In genomic region chr19:12680034-12680433, GRCh38 we compare ENCODE assay signal across 14 cellular contexts. TPM values are rescaled to one million over a fixed set of nuclear protein-coding genes. Genes with fewer than 3 reads are reported as not detected.
DNase-seq lines count a peak whose midpoint lies in the region; ATAC-seq, FAIRE-seq and TF ChIP-seq lines count a peak whose summit lies in the region.
"Had no signal": no experiment of that assay in that cellular context is flagged by ENCODE, and none has a peak within 500 bp of the region (broad histone marks: within the 10 kb centered on the region; RNA-seq: fewer than 3 reads in every experiment).

No MANE protein-coding gene starts in this region.

- peaks cover 34% of the 10 kb centered on the region for H3K4me1 Mint-ChIP-seq in activated T-cell treated with anti-CD3 and anti-CD28 coated beads, Interleukin-2, amount 50 U/mL, for 72 hours (ENCODE audit: low read depth)
- H3K4me1 Mint-ChIP-seq in stimulated activated effector memory CD8-positive, alpha-beta T cell treated with anti-CD3 and anti-CD28 coated beads, Interleukin-12 subunit alpha, Interleukin-12 subunit beta, amount 100 ng/mL, for 72 hours, result peaks cover 30% of the 10 kb centered on the region

- TF ChIP-seq EP300 in H1 (IDR thresholded peaks at IDR 0.05; ENCODE audit: borderline replicate concordance in 1 of 2, low read depth in 2 of 2, low read length in 2 of 2), result no peak

- H3K79me1 ChIP-seq in H1 (ENCODE audit: low read depth, low read length), result peaks cover 9% of the 10 kb centered on the region; the same call in 1 of the 2 replicates

- H3K4me1 ChIP-seq in OCI-LY7 (ENCODE audit: insufficient read depth, low read length, poor library complexity, severe bottlenecking) (peaks cover 11% of the 10 kb centered on the region), H1 (replicated peaks in 1 of 4; ENCODE audit: control insufficient read depth in 3 of 4, insufficient read depth in 4 of 4, low read length in 3 of 4) (peaks cover 0 to 3% (median 0%) of the 10 kb centered on the region in 4 experiments; a peak in 2 of 7 replicates)

- no peaks in the 10 kb centered on the region for H3K23me2 ChIP-seq in H1 (ENCODE audit: low read depth, low read length)

- no peak overlapping the region for H2BK120ac ChIP-seq in H1 (replicated peaks; ENCODE audit: low read depth, low read length)

- no peak for TF ChIP-seq CTCF in OCI-LY7 (conservative IDR thresholded peaks at IDR 0.05; ENCODE audit: low read length)
- no peak for TF ChIP-seq CTCF in H1 (IDR thresholded peaks at IDR 0.05; ENCODE audit: control extremely low read depth in 1 of 3, insufficient read depth in 1 of 3, low read depth in 1 of 3, low read length in 3 of 3)

- H4K20me1 ChIP-seq in OCI-LY7 (ENCODE audit: insufficient read depth, low read length) (peaks cover 10% of the 10 kb centered on the region; the same call in 1 of the 2 replicates), H1 (replicated peaks in 1 of 2; ENCODE audit: control insufficient read depth in 1 of 2, insufficient read depth in 2 of 2, low read length in 2 of 2) (peaks cover 0 to 11% of the 10 kb centered on the region in 2 experiments)

- no peak for TF ChIP-seq RAD21 in H1 (IDR thresholded peaks at IDR 0.05 in 1 of 2, conservative IDR thresholded peaks at IDR 0.05 in 1 of 2; ENCODE audit: low read depth in 2 of 2, low read length in 2 of 2)

- H3K79me2 ChIP-seq in OCI-LY7 (ENCODE audit: insufficient read depth, low read depth, low read length) (peaks cover 9% of the 10 kb centered on the region), H1 (ENCODE audit: control insufficient read depth in 1 of 2, insufficient read depth in 2 of 2, low read length in 2 of 2) (peaks cover 0 to 11% of the 10 kb centered on the region in 2 experiments; a peak in 2 of 4 replicates)

- H3K9me3 Mint-ChIP-seq in activated T-cell treated with anti-CD3 and anti-CD28 coated beads, Interleukin-2, amount 50 U/mL, for 72 hours, result no peaks in the 10 kb centered on the region
- no peaks in the 10 kb centered on the region for H3K9me3 Mint-ChIP-seq in stimulated activated effector memory CD8-positive, alpha-beta T cell treated with anti-CD3 and anti-CD28 coated beads, Interleukin-12 subunit alpha, Interleukin-12 subunit beta, amount 100 ng/mL, for 72 hours

- H3K14ac ChIP-seq in H1 (ENCODE audit: insufficient read length), result no peak overlapping the region

- peak overlapping the region; percentile 47 for H3K4me3 ChIP-seq in OCI-LY7 (ENCODE audit: low read depth, low read length, poor library complexity, severe bottlenecking)
- H3K4me3 ChIP-seq in H1 (ENCODE audit: extremely low read depth in 1 of 4, insufficient read depth in 2 of 4, low read depth in 3 of 4, low read length in 4 of 4), result no peak overlapping the region

- H4K5ac ChIP-seq in H1 (ENCODE audit: insufficient read length, low read depth, low read length), result no peak overlapping the region

- BruUV-seq in OCI-LY7 (replicated peaks; lab: Mats Ljungman, UMichigan), result no TSS peak

- peaks cover 10 to 18% of the 10 kb centered on the region in 2 donors for H3K36me3 Mint-ChIP-seq in activated T-cell treated with anti-CD3 and anti-CD28 coated beads, Interleukin-2, amount 50 U/mL, for 72 hours (ENCODE audit: insufficient read depth in 2 of 2)
- peaks cover 87% of the 10 kb centered on the region for H3K36me3 Mint-ChIP-seq in stimulated activated effector memory CD8-positive, alpha-beta T cell treated with anti-CD3 and anti-CD28 coated beads, Interleukin-12 subunit alpha, Interleukin-12 subunit beta, amount 100 ng/mL, for 72 hours

- H3K9me2 ChIP-seq in OCI-LY7 (ENCODE audit: insufficient read depth, low read length), result no peaks in the 10 kb centered on the region

- H3K4me3 Mint-ChIP-seq in activated T-cell treated with anti-CD3 and anti-CD28 coated beads, Interleukin-2, amount 50 U/mL, for 72 hours, result peak overlapping the region; percentile 95 to 98
- peak overlapping the region; percentile 90 for H3K4me3 Mint-ChIP-seq in stimulated activated effector memory CD8-positive, alpha-beta T cell treated with anti-CD3 and anti-CD28 coated beads, Interleukin-12 subunit alpha, Interleukin-12 subunit beta, amount 100 ng/mL, for 72 hours

- POLR2A ChIA-PET in OCI-LY7 (lab: Charles Lee) (interaction anchor here (0.6 kb wide), 1 partner anchor 21 kb away, joined by 6 read pairs; no protein-coding TSS in a partner anchor), H1 (lab: Charles Lee; ENCODE audit: partially characterized antibody) (interaction anchor here (0.7 to 6.4 kb wide), 11 partner anchors 8 to 239 kb away, joined by 3 to 93 read pairs (median 5); partner anchors contain the start of genes FBXW9, MAN2B1, SYCE2 and WDR83)

- no peak for DNase-seq in activated T-cell treated with anti-CD3 and anti-CD28 coated beads, Interleukin-2, amount 50 U/mL, for 72 hours
- DNase-seq in activated T-cell treated with anti-CD3 and anti-CD28 coated beads for 4 hours (no peak), OCI-LY7 (ENCODE audit: low spot score) (no peak), H1 (ENCODE audit: low read depth in 1 of 2, low spot score in 2 of 2) (no peak), DMS153 (lab: John Stamatoyannopoulos, UW) (no peak)
- DNase-seq in stimulated activated effector memory CD8-positive, alpha-beta T cell treated with anti-CD3 and anti-CD28 coated beads, Interleukin-12 subunit alpha, Interleukin-12 subunit beta, amount 100 ng/mL, for 72 hours (ENCODE audit: low spot score in 2 of 2), result no peak
- no peak for DNase-seq in activated effector memory CD4-positive, alpha-beta T cell treated with Interleukin-2 at 50 U/mL for 16 hours
- DNase-seq: heart left ventricle, left ventricle myocardium superior, NCI-H2107, SW 1271 had no signal

- H3K23ac ChIP-seq in H1 (ENCODE audit: insufficient read length), result no peak overlapping the region

- 95% methylated on average over 9 of the region's 9 CpGs; no CpG with 5 or more reads in 1 of the 2 experiments for WGBS in H1 (ENCODE audit: extremely low coverage in 1 of 2, insufficient coverage in 1 of 2, insufficient read length in 1 of 2, insufficient replicate concordance in 2 of 2, low coverage in 1 of 2, low lambda C conversion rate in 2 of 2, missing lambda C conversion rate in 1 of 2), 2 experiments

- H3K4ac ChIP-seq in H1 (replicated peaks; ENCODE audit: insufficient read length, low read depth, low read length), result no peak overlapping the region

- no peak for FAIRE-seq in H1 (lab: Jason Lieb, UNC)

- H3K36me3 ChIP-seq in OCI-LY7 (ENCODE audit: insufficient read depth, low read length) (peaks cover 51% of the 10 kb centered on the region), H1 (ENCODE audit: control insufficient read depth in 2 of 4, insufficient read depth in 4 of 4, low read length in 3 of 4) (peaks cover 29 to 37% (median 35%) of the 10 kb centered on the region in 4 experiments)

- CTCF ChIA-PET in OCI-LY7 (lab: Charles Lee; ENCODE audit: unreplicated experiment), result no interaction called here
- CTCF ChIA-PET in H1 (lab: Charles Lee; ENCODE audit: partially characterized antibody), result interaction anchor here (1.2 kb wide), 1 partner anchor 19 kb away, joined by 3 read pairs; no protein-coding TSS in a partner anchor

- peak overlapping the region; percentile 24 for H3K27ac Mint-ChIP-seq in activated T-cell treated with anti-CD3 and anti-CD28 coated beads, Interleukin-2, amount 50 U/mL, for 72 hours
- peak overlapping the region; percentile 20 for H3K27ac Mint-ChIP-seq in stimulated activated effector memory CD8-positive, alpha-beta T cell treated with anti-CD3 and anti-CD28 coated beads, Interleukin-12 subunit alpha, Interleukin-12 subunit beta, amount 100 ng/mL, for 72 hours

- H3K9ac ChIP-seq in H1 (replicated peaks in 1 of 4; ENCODE audit: extremely low read depth in 1 of 4, low read depth in 3 of 4, low read length in 3 of 4), result no peak overlapping the region

- no peaks in the 10 kb centered on the region for H3K27me3 ChIP-seq in H1 (replicated peaks in 1 of 4; ENCODE audit: control insufficient read depth in 3 of 4, extremely low read depth in 1 of 4, insufficient read depth in 3 of 4, low read length in 3 of 4)
- H3K27me3 ChIP-seq: heart left ventricle had no signal

- H2AFZ ChIP-seq in OCI-LY7 (ENCODE audit: low read length) (no peak overlapping the region), H1 (ENCODE audit: low read length) (no peak overlapping the region)

- TF ChIP-seq POLR2A in H1 (IDR thresholded peaks at IDR 0.05; ENCODE audit: control extremely low read depth in 1 of 2, low read depth in 2 of 2, low read length in 2 of 2), result no peak

- no peaks in the 10 kb centered on the region for H3K27me3 Mint-ChIP-seq in activated T-cell treated with anti-CD3 and anti-CD28 coated beads, Interleukin-2, amount 50 U/mL, for 72 hours (ENCODE audit: low read depth)

- H4K8ac ChIP-seq in H1 (ENCODE audit: extremely low read depth, insufficient read depth, low read length), result peak overlapping the region; percentile 31; the same call in 1 of the 2 replicates

- intact Hi-C loops in OCI-LY7 (cut with micrococcal nuclease; ENCODE audit: unreplicated experiment), result no loop called here

- no peak overlapping the region for H2BK12ac ChIP-seq in H1 (ENCODE audit: low read depth, low read length)

- no peak overlapping the region for H2BK15ac ChIP-seq in H1 (ENCODE audit: low read length)

- H3K4me2 ChIP-seq in OCI-LY7 (ENCODE audit: low read length), result peak overlapping the region; percentile 33
- no peak overlapping the region; a peak in 1 of 4 replicates for H3K4me2 ChIP-seq in H1 (ENCODE audit: insufficient read depth in 1 of 2, low read depth in 2 of 2, low read length in 2 of 2)

- H3K9me3 ChIP-seq in OCI-LY7 (ENCODE audit: low read length), result no peaks in the 10 kb centered on the region
- H3K9me3 ChIP-seq in H1 (ENCODE audit: insufficient read depth in 2 of 2, low read depth in 1 of 2, low read length in 1 of 2), result no peaks in the 10 kb centered on the region; a peak in 1 of 4 replicates
- H3K9me3 ChIP-seq: heart left ventricle had no signal

- no peak overlapping the region for H3K18ac ChIP-seq in H1 (ENCODE audit: extremely low read depth, low read length)

- H3K56ac ChIP-seq in H1 (replicated peaks; ENCODE audit: insufficient read length, low read depth, low read length), result no peak overlapping the region

- no peak for ATAC-seq in activated T-cell treated with anti-CD3 and anti-CD28 coated beads, Interleukin-2, amount 50 U/mL, for 72 hours (replicated peaks in 1 of 2)
- no peak for ATAC-seq in stimulated activated effector memory CD8-positive, alpha-beta T cell treated with anti-CD3 and anti-CD28 coated beads, Interleukin-12 subunit alpha, Interleukin-12 subunit beta, amount 100 ng/mL, for 72 hours
- ATAC-seq in HG02884 (IDR thresholded peaks at IDR 0.05; ENCODE audit: unreplicated experiment), result no peak
- ATAC-seq: heart left ventricle, left ventricle myocardium superior had no signal

- H2BK20ac ChIP-seq in H1 (ENCODE audit: low read length), result no peak overlapping the region

- no peak overlapping the region for H2BK5ac ChIP-seq in H1 (ENCODE audit: low read depth, low read length)

- peak overlapping the region; percentile 89; the same call in 1 of the 2 replicates for H2AK5ac ChIP-seq in H1 (ENCODE audit: low read depth, low read length)

- H3K27ac ChIP-seq in OCI-LY7 (ENCODE audit: low read depth, low read length, poor library complexity, severe bottlenecking) (no peak overlapping the region), H1 (ENCODE audit: low read depth, low read length) (no peak overlapping the region)

- H4K91ac ChIP-seq in H1 (replicated peaks; ENCODE audit: insufficient read length, low read length), result no peak overlapping the region

RNA-seq across cellular contexts. Expression of gene DHPS, which starts 1.6 kb away (rescaled TPM):
- total RNA-seq in activated T-cell treated with anti-CD3 and anti-CD28 coated beads, Interleukin-2, amount 50 U/mL, for 72 hours, result 100 to 1,000 TPM; 140 to 150 TPM
- 91.2 and 102 TPM in 2 replicates for total RNA-seq in OCI-LY7 (2014; rRNA removed; shearing (Covaris generic))
- 101 and 122 TPM in 2 replicates for total RNA-seq in OCI-LY7 (2022)
- 86.6 and 88.8 TPM in 2 replicates for total RNA-seq in H1 (2021; fragmentation: NEBNext Ultra II Directional; extraction: Animal tissue kit (Norgen Biotek cat#: 25700))
- polyA plus RNA-seq in H1 (2011; rRNA removed), result 99.6 and 118 TPM in 2 replicates
- 128 TPM for polyA plus RNA-seq in H1 (2011; cell fraction: cytosol; rRNA removed)
- polyA plus RNA-seq in H1 (2011; cell fraction: nucleus; rRNA removed), result 156 TPM
- 90.2 to 103 TPM (median 99.3 TPM) in 4 replicates for polyA plus RNA-seq in H1 (2012, experiment 1 of 2)
- polyA plus RNA-seq in H1 (2012, experiment 2 of 2), result 104 TPM
- 58.7 TPM for polyA plus RNA-seq in H1 (2013, experiment 1 of 2)
- 57.5 TPM for polyA plus RNA-seq in H1 (2013, experiment 2 of 2)
- polyA minus RNA-seq in H1 (2011; rRNA and poly(A)+ RNA removed), result 66.7 and 78.4 TPM in 2 replicates
- polyA minus RNA-seq in H1 (2011; cell fraction: cytosol; rRNA and poly(A)+ RNA removed), result 38.5 TPM
- 62.3 TPM for polyA minus RNA-seq in H1 (2011; cell fraction: nucleus; rRNA and poly(A)+ RNA removed)

RNA-seq across cellular contexts. Expression of gene GNG14, which starts 7.8 kb away (rescaled TPM):
- total RNA-seq in activated T-cell treated with anti-CD3 and anti-CD28 coated beads, Interleukin-2, amount 50 U/mL, for 72 hours, result not detected
- not detected in 2 replicates for total RNA-seq in OCI-LY7 (2014; rRNA removed; shearing (Covaris generic))
- 0.93 TPM in 1 of 2 replicates, not detected in the other for total RNA-seq in OCI-LY7 (2022)
- total RNA-seq in H1 (2021; fragmentation: NEBNext Ultra II Directional; extraction: Animal tissue kit (Norgen Biotek cat#: 25700)), result not detected in 2 replicates
- polyA plus RNA-seq in H1 (2011; rRNA removed), result not detected in 2 replicates
- not detected for polyA plus RNA-seq in H1 (2011; cell fraction: cytosol; rRNA removed)
- not detected for polyA plus RNA-seq in H1 (2011; cell fraction: nucleus; rRNA removed)
- not detected in 4 replicates for polyA plus RNA-seq in H1 (2012, experiment 1 of 2)
- polyA plus RNA-seq in H1 (2012, experiment 2 of 2), result not detected
- not detected for polyA plus RNA-seq in H1 (2013, experiment 1 of 2)
- polyA plus RNA-seq in H1 (2013, experiment 2 of 2), result not detected
- not detected in 2 replicates for polyA minus RNA-seq in H1 (2011; rRNA and poly(A)+ RNA removed)
- polyA minus RNA-seq in H1 (2011; cell fraction: cytosol; rRNA and poly(A)+ RNA removed), result not detected
- polyA minus RNA-seq in H1 (2011; cell fraction: nucleus; rRNA and poly(A)+ RNA removed), result not detected
- total RNA-seq: G401, heart left ventricle, left ventricle myocardium superior, omental fat pad had no signal
- polyA plus RNA-seq: heart left ventricle had no signal

RNA-seq across cellular contexts. Expression of gene WDR83, which starts 13.4 kb away (rescaled TPM):
- total RNA-seq in activated T-cell treated with anti-CD3 and anti-CD28 coated beads, Interleukin-2, amount 50 U/mL, for 72 hours, result 10 to 100 TPM; 18.4 to 24.0 TPM
- 17.0 and 21.1 TPM in 2 replicates for total RNA-seq in OCI-LY7 (2014; rRNA removed; shearing (Covaris generic))
- 14.0 and 15.9 TPM in 2 replicates for total RNA-seq in OCI-LY7 (2022)
- total RNA-seq in H1 (2021; fragmentation: NEBNext Ultra II Directional; extraction: Animal tissue kit (Norgen Biotek cat#: 25700)), result 15.3 and 19.6 TPM in 2 replicates
- polyA plus RNA-seq in H1 (2011; rRNA removed), result 12.6 and 24.5 TPM in 2 replicates
- 18.9 TPM for polyA plus RNA-seq in H1 (2011; cell fraction: cytosol; rRNA removed)
- polyA plus RNA-seq in H1 (2011; cell fraction: nucleus; rRNA removed), result 26.4 TPM
- 13.4 to 22.0 TPM (median 20.4 TPM) in 4 replicates for polyA plus RNA-seq in H1 (2012, experiment 1 of 2)
- 12.1 TPM for polyA plus RNA-seq in H1 (2012, experiment 2 of 2)
- 7.6 TPM for polyA plus RNA-seq in H1 (2013, experiment 1 of 2)
- polyA plus RNA-seq in H1 (2013, experiment 2 of 2), result 7.5 TPM
- 8.0 and 9.6 TPM in 2 replicates for polyA minus RNA-seq in H1 (2011; rRNA and poly(A)+ RNA removed)
- 6.5 TPM for polyA minus RNA-seq in H1 (2011; cell fraction: cytosol; rRNA and poly(A)+ RNA removed)
- 16.5 TPM for polyA minus RNA-seq in H1 (2011; cell fraction: nucleus; rRNA and poly(A)+ RNA removed)

RNA-seq across cellular contexts. Expression of gene MAN2B1, which starts 13.5 kb away (rescaled TPM):
- 100 to 1,000 TPM in 1 of 2 donors, 10 to 100 TPM in 1; 75.8 to 109 TPM for total RNA-seq in activated T-cell treated with anti-CD3 and anti-CD28 coated beads, Interleukin-2, amount 50 U/mL, for 72 hours
- 18.3 and 29.1 TPM in 2 replicates for total RNA-seq in OCI-LY7 (2014; rRNA removed; shearing (Covaris generic))
- 88.2 and 88.7 TPM in 2 replicates for total RNA-seq in OCI-LY7 (2022)
- 71.1 and 76.3 TPM in 2 replicates for total RNA-seq in H1 (2021; fragmentation: NEBNext Ultra II Directional; extraction: Animal tissue kit (Norgen Biotek cat#: 25700))
- polyA plus RNA-seq in H1 (2011; rRNA removed), result 55.3 and 73.6 TPM in 2 replicates
- 37.2 TPM for polyA plus RNA-seq in H1 (2011; cell fraction: cytosol; rRNA removed)
- polyA plus RNA-seq in H1 (2011; cell fraction: nucleus; rRNA removed), result 135 TPM
- polyA plus RNA-seq in H1 (2012, experiment 1 of 2), result 77.3 to 97.8 TPM (median 85.4 TPM) in 4 replicates
- 111 TPM for polyA plus RNA-seq in H1 (2012, experiment 2 of 2)
- polyA plus RNA-seq in H1 (2013, experiment 1 of 2), result 82.3 TPM
- polyA plus RNA-seq in H1 (2013, experiment 2 of 2), result 71.8 TPM
- polyA minus RNA-seq in H1 (2011; rRNA and poly(A)+ RNA removed), result 33.2 and 37.4 TPM in 2 replicates
- 30.5 TPM for polyA minus RNA-seq in H1 (2011; cell fraction: cytosol; rRNA and poly(A)+ RNA removed)
- polyA minus RNA-seq in H1 (2011; cell fraction: nucleus; rRNA and poly(A)+ RNA removed), result 48.4 TPM

RNA-seq across cellular contexts. Expression of gene FBXW9, which starts 16.4 kb away (rescaled TPM):
- total RNA-seq in activated T-cell treated with anti-CD3 and anti-CD28 coated beads, Interleukin-2, amount 50 U/mL, for 72 hours, result 1 to 10 TPM; 3.5 to 6.9 TPM
- 10.6 and 11.5 TPM in 2 replicates for total RNA-seq in OCI-LY7 (2014; rRNA removed; shearing (Covaris generic))
- total RNA-seq in OCI-LY7 (2022), result 10.8 and 11.0 TPM in 2 replicates
- 10.8 and 11.1 TPM in 2 replicates for total RNA-seq in H1 (2021; fragmentation: NEBNext Ultra II Directional; extraction: Animal tissue kit (Norgen Biotek cat#: 25700))
- polyA plus RNA-seq in H1 (2011; rRNA removed), result 30.1 and 36.4 TPM in 2 replicates
- polyA plus RNA-seq in H1 (2011; cell fraction: cytosol; rRNA removed), result 22.3 TPM
- 26.5 TPM for polyA plus RNA-seq in H1 (2011; cell fraction: nucleus; rRNA removed)
- 6.1 to 13.8 TPM (median 12.7 TPM) in 4 replicates for polyA plus RNA-seq in H1 (2012, experiment 1 of 2)
- polyA plus RNA-seq in H1 (2012, experiment 2 of 2), result 13.7 TPM
- 7.6 TPM for polyA plus RNA-seq in H1 (2013, experiment 1 of 2)
- 7.2 TPM for polyA plus RNA-seq in H1 (2013, experiment 2 of 2)
- 6.0 and 7.9 TPM in 2 replicates for polyA minus RNA-seq in H1 (2011; rRNA and poly(A)+ RNA removed)
- 8.1 TPM for polyA minus RNA-seq in H1 (2011; cell fraction: cytosol; rRNA and poly(A)+ RNA removed)
- polyA minus RNA-seq in H1 (2011; cell fraction: nucleus; rRNA and poly(A)+ RNA removed), result 6.7 TPM
